ENCODE assay signal across 1 cellular context in the genomic region with DNA sequence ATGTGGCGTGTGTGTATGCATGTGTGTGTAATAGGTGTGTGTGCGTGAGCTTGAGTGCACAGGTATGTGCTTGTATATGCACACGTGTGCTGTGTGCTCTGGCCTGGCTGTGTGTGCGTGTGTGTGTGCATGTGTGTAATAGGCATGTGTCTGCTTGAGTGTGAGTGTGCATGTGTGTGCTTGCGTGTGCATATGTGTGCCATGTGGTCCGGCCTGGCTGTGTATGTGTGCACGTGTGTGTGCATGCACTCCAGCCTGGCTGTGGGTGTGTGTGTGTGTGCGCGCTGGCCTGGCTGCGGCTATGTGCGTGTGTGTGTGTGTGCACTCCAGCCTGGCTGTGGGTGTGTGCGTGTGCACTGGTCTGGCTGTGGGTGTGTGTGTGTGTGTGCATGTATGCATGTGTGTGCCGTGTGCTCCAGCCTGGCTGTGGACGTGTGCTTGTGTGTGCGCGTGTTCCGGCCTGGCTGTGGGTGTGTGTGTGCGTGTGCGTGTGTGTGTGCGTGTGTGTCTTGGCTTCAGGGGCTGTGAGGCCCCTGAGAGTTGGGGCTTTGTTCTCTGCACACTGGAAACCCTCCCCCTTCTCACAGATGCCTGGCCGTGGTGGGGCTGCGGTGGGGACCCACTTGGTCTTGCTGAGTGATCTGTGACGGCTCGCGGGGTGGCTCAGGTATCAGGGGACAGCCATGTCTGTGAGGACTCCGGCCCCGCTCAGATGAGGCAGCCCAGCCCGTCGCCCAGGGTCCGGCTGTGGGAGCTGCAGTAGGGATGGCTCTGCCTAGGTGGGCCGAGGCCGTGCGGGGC.
TF ChIP-seq lines count a peak whose summit lies in the region.

No MANE protein-coding gene starts in this region.

TF ChIP-seq in HEK293, 187 proteins besides CTCF, POLR2A, EP300 and RAD21 (continued from another document and continues in another):
- TF ChIP-seq, protein P1, sequence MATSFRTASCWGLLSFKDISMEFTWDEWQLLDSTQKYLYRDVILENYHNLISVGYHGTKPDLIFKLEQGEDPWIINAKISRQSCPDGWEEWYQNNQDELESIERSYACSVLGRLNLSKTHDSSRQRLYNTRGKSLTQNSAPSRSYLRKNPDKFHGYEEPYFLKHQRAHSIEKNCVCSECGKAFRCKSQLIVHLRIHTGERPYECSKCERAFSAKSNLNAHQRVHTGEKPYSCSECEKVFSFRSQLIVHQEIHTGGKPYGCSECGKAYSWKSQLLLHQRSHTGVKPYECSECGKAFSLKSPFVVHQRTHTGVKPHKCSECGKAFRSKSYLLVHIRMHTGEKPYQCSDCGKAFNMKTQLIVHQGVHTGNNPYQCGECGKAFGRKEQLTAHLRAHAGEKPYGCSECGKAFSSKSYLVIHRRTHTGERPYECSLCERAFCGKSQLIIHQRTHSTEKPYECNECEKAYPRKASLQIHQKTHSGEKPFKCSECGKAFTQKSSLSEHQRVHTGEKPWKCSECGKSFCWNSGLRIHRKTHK (tag by site-specific recombination; IDR thresholded peaks at IDR 0.05), result no peak
- TF ChIP-seq, protein P2, sequence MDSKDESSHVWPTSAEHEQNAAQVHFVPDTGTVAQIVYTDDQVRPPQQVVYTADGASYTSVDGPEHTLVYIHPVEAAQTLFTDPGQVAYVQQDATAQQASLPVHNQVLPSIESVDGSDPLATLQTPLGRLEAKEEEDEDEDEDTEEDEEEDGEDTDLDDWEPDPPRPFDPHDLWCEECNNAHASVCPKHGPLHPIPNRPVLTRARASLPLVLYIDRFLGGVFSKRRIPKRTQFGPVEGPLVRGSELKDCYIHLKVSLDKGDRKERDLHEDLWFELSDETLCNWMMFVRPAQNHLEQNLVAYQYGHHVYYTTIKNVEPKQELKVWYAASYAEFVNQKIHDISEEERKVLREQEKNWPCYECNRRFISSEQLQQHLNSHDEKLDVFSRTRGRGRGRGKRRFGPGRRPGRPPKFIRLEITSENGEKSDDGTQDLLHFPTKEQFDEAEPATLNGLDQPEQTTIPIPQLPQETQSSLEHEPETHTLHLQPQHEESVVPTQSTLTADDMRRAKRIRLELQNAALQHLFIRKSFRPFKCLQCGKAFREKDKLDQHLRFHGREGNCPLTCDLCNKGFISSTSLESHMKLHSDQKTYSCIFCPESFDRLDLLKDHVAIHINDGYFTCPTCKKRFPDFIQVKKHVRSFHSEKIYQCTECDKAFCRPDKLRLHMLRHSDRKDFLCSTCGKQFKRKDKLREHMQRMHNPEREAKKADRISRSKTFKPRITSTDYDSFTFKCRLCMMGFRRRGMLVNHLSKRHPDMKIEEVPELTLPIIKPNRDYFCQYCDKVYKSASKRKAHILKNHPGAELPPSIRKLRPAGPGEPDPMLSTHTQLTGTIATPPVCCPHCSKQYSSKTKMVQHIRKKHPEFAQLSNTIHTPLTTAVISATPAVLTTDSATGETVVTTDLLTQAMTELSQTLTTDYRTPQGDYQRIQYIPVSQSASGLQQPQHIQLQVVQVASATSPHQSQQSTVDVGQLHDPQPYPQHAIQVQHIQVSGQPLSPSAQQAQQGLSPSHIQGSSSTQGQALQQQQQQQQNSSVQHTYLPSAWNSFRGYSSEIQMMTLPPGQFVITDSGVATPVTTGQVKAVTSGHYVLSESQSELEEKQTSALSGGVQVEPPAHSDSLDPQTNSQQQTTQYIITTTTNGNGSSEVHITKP (tag by site-specific recombination; IDR thresholded peaks at IDR 0.05), result no peak
- TF ChIP-seq KLF16 (tag by site-specific recombination; IDR thresholded peaks at IDR 0.05) (no peak), ZNF596 (tag by site-specific recombination; IDR thresholded peaks at IDR 0.05) (no peak), HOXA7 (CRISPR knock-in tag; IDR thresholded peaks at IDR 0.05; ENCODE audit: borderline replicate concordance) (no peak), ZNF169 (tag by site-specific recombination; IDR thresholded peaks at IDR 0.05) (0 out of 2 replicates have a peak, but pooled peaks have one; percentile 12), MZF1 (tag by site-specific recombination; IDR thresholded peaks at IDR 0.05; ENCODE audit: borderline replicate concordance) (no peak), KLF9 (tag by site-specific recombination; IDR thresholded peaks at IDR 0.05; ENCODE audit: low read depth) (peak; percentile 44; the same call in 1 of the 2 replicates), ZNF140 (tag by site-specific recombination; IDR thresholded peaks at IDR 0.05) (no peak), TRIM28 (IDR thresholded peaks at IDR 0.05; ENCODE audit: borderline replicate concordance, low read length) (no peak), ZNF571 (tag by site-specific recombination; IDR thresholded peaks at IDR 0.05) (no peak), ZNF416 (tag by site-specific recombination; IDR thresholded peaks at IDR 0.05) (no peak), MEIS1 (CRISPR knock-in tag; IDR thresholded peaks at IDR 0.05; ENCODE audit: borderline replicate concordance) (no peak), ZFHX2 (tag by site-specific recombination; conservative IDR thresholded peaks at IDR 0.05) (peak; percentile 54), GLI4 (tag by site-specific recombination; IDR thresholded peaks at IDR 0.05) (no peak), ZNF366 (tag by site-specific recombination; conservative IDR thresholded peaks at IDR 0.05) (no peak), ZNF391 (tag by site-specific recombination; IDR thresholded peaks at IDR 0.05; ENCODE audit: borderline replicate concordance, low read depth) (no peak), ZEB2 (tag by site-specific recombination; IDR thresholded peaks at IDR 0.05) (no peak), ZNF610 (tag by site-specific recombination; IDR thresholded peaks at IDR 0.05; ENCODE audit: borderline replicate concordance) (no peak), PRDM1 (tag by site-specific recombination; IDR thresholded peaks at IDR 0.05) (no peak), ZNF654 (tag by site-specific recombination; IDR thresholded peaks at IDR 0.05; ENCODE audit: low read depth) (no peak), ZNF677 (tag by site-specific recombination; IDR thresholded peaks at IDR 0.05) (no peak), ZNF561 (tag by site-specific recombination; IDR thresholded peaks at IDR 0.05; ENCODE audit: borderline replicate concordance) (no peak), SALL2 (tag by site-specific recombination; IDR thresholded peaks at IDR 0.05; ENCODE audit: borderline replicate concordance) (no peak), ZNF16 (tag by site-specific recombination; IDR thresholded peaks at IDR 0.05; ENCODE audit: low read depth) (no peak), ZNF830 (tag by site-specific recombination; IDR thresholded peaks at IDR 0.05; ENCODE audit: low read depth) (no peak), ZNF670 (tag by site-specific recombination; IDR thresholded peaks at IDR 0.05; ENCODE audit: low read depth) (no peak), ZIC2 (tag by site-specific recombination; IDR thresholded peaks at IDR 0.05) (no peak), ZNF221 (tag by site-specific recombination; IDR thresholded peaks at IDR 0.05; ENCODE audit: borderline replicate concordance) (no peak)
- TF ChIP-seq, protein P3, sequence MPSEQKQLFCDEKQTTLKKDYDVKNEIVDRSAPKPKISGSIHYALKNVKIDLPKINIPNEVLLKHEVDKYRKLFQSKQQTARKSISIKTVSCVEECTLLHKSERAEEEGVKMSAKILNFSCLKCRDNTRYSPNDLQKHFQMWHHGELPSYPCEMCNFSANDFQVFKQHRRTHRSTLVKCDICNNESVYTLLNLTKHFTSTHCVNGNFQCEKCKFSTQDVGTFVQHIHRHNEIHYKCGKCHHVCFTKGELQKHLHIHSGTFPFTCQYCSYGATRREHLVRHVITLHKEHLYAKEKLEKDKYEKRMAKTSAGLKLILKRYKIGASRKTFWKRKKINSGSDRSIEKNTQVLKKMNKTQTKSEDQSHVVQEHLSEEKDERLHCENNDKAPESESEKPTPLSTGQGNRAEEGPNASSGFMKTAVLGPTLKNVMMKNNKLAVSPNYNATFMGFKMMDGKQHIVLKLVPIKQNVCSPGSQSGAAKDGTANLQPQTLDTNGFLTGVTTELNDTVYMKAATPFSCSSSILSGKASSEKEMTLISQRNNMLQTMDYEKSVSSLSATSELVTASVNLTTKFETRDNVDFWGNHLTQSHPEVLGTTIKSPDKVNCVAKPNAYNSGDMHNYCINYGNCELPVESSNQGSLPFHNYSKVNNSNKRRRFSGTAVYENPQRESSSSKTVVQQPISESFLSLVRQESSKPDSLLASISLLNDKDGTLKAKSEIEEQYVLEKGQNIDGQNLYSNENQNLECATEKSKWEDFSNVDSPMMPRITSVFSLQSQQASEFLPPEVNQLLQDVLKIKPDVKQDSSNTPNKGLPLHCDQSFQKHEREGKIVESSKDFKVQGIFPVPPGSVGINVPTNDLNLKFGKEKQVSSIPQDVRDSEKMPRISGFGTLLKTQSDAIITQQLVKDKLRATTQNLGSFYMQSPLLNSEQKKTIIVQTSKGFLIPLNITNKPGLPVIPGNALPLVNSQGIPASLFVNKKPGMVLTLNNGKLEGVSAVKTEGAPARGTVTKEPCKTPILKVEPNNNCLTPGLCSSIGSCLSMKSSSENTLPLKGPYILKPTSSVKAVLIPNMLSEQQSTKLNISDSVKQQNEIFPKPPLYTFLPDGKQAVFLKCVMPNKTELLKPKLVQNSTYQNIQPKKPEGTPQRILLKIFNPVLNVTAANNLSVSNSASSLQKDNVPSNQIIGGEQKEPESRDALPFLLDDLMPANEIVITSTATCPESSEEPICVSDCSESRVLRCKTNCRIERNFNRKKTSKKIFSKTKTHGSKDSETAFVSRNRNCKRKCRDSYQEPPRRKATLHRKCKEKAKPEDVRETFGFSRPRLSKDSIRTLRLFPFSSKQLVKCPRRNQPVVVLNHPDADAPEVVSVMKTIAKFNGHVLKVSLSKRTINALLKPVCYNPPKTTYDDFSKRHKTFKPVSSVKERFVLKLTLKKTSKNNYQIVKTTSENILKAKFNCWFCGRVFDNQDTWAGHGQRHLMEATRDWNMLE (tag by site-specific recombination; conservative IDR thresholded peaks at IDR 0.05; ENCODE audit: low read depth), result no peak
- TF ChIP-seq, protein P4, sequence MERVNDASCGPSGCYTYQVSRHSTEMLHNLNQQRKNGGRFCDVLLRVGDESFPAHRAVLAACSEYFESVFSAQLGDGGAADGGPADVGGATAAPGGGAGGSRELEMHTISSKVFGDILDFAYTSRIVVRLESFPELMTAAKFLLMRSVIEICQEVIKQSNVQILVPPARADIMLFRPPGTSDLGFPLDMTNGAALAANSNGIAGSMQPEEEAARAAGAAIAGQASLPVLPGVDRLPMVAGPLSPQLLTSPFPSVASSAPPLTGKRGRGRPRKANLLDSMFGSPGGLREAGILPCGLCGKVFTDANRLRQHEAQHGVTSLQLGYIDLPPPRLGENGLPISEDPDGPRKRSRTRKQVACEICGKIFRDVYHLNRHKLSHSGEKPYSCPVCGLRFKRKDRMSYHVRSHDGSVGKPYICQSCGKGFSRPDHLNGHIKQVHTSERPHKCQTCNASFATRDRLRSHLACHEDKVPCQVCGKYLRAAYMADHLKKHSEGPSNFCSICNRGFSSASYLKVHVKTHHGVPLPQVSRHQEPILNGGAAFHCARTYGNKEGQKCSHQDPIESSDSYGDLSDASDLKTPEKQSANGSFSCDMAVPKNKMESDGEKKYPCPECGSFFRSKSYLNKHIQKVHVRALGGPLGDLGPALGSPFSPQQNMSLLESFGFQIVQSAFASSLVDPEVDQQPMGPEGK (tag by site-specific recombination; IDR thresholded peaks at IDR 0.05), result no peak
- TF ChIP-seq, protein P5, sequence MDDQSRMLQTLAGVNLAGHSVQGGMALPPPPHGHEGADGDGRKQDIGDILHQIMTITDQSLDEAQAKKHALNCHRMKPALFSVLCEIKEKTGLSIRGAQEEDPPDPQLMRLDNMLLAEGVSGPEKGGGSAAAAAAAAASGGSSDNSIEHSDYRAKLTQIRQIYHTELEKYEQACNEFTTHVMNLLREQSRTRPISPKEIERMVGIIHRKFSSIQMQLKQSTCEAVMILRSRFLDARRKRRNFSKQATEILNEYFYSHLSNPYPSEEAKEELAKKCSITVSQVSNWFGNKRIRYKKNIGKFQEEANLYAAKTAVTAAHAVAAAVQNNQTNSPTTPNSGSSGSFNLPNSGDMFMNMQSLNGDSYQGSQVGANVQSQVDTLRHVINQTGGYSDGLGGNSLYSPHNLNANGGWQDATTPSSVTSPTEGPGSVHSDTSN (CRISPR knock-in tag; IDR thresholded peaks at IDR 0.05), result no peak
- TF ChIP-seq, protein P6, sequence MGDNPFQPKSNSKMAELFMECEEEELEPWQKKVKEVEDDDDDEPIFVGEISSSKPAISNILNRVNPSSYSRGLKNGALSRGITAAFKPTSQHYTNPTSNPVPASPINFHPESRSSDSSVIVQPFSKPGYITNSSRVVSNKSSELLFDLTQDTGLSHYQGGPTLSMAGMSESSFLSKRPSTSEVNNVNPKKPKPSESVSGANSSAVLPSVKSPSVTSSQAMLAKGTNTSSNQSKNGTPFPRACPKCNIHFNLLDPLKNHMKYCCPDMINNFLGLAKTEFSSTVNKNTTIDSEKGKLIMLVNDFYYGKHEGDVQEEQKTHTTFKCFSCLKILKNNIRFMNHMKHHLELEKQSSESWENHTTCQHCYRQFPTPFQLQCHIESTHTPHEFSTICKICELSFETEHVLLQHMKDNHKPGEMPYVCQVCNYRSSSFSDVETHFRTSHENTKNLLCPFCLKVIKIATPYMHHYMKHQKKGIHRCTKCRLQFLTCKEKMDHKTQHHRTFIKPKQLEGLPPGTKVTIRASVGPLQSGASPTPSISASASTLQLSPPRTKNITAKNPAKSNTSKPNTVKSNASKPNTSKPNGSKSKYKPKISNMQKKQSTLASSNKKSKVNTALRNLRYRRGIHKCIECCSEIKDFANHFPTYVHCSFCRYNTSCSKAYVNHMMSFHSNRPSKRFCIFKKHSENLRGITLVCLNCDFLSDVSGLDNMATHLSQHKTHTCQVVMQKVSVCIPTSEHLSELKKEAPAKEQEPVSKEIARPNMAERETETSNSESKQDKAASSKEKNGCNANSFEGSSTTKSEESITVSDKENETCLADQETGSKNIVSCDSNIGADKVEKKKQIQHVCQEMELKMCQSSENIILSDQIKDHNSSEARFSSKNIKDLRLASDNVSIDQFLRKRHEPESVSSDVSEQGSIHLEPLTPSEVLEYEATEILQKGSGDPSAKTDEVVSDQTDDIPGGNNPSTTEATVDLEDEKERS (tag by site-specific recombination; IDR thresholded peaks at IDR 0.05), result no peak
- TF ChIP-seq, protein P7, sequence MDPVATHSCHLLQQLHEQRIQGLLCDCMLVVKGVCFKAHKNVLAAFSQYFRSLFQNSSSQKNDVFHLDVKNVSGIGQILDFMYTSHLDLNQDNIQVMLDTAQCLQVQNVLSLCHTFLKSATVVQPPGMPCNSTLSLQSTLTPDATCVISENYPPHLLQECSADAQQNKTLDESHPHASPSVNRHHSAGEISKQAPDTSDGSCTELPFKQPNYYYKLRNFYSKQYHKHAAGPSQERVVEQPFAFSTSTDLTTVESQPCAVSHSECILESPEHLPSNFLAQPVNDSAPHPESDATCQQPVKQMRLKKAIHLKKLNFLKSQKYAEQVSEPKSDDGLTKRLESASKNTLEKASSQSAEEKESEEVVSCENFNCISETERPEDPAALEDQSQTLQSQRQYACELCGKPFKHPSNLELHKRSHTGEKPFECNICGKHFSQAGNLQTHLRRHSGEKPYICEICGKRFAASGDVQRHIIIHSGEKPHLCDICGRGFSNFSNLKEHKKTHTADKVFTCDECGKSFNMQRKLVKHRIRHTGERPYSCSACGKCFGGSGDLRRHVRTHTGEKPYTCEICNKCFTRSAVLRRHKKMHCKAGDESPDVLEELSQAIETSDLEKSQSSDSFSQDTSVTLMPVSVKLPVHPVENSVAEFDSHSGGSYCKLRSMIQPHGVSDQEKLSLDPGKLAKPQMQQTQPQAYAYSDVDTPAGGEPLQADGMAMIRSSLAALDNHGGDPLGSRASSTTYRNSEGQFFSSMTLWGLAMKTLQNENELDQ (tag by site-specific recombination; IDR thresholded peaks at IDR 0.05; ENCODE audit: low read depth), result no peak
